10 cellular contexts compared by ENCODE assay signal in genomic region chr19:2254052-2254872, GRCh38. TPM values are rescaled to one million over a fixed set of nuclear protein-coding genes. Genes with fewer than 3 reads are reported as not detected.
A peak's percentile ranks its signal among the peaks of the same experiment; 100 is the strongest.
DNase-seq lines count a peak whose midpoint lies in the region; ATAC-seq, FAIRE-seq and TF ChIP-seq lines count a peak whose summit lies in the region.
"Had no signal": no experiment of that assay in that cellular context is flagged by ENCODE, and none has a peak within 500 bp of the region (broad histone marks: within the 10 kb centered on the region; RNA-seq: fewer than 3 reads in every experiment).

No MANE protein-coding gene starts in this region.

- peak; percentile 51 for FAIRE-seq in HepG2 (lab: Jason Lieb, UNC)

- TF ChIP-seq POLR2A in HepG2 (IDR thresholded peaks at IDR 0.05; ENCODE audit: insufficient read depth in 1 of 2, low read depth in 2 of 2, low read length in 2 of 2) = no peak

- H4K20me1 ChIP-seq in HepG2 (ENCODE audit: insufficient read depth, low read length) = no peaks in the 10 kb centered on the region

- H3K9me3 ChIP-seq in ES-I3 (ENCODE audit: control insufficient read depth, insufficient read depth, low read length) (no peaks in the 10 kb centered on the region), HepG2 (ENCODE audit: low read length) (no peaks in the 10 kb centered on the region)

- CTCF ChIA-PET in HepG2 (lab: Yijun Ruan, JAX; ENCODE audit: low intra/inter-chr PET ratio, low total read pairs) = interaction anchor here (0.6 to 1.9 kb wide), 6 partner anchors 9 to 98 kb away, joined by 3 to 12 read pairs (median 5); partner anchors contain the start of genes PLEKHJ1 and SF3A2

- H3K27ac ChIP-seq in HepG2 (ENCODE audit: extremely low read length, insufficient read depth, low read length) = no peak overlapping the region

- H3K4me3 ChIP-seq in AG09309 (ENCODE audit: control insufficient read depth, low read depth, low read length) (no peak overlapping the region), cardiac fibroblast (replicated peaks in 1 of 2; ENCODE audit: low read depth in 2 of 2, low read length in 2 of 2) (no peak overlapping the region), HepG2 (replicated peaks in 1 of 3; ENCODE audit: insufficient read depth in 1 of 3, low read depth in 2 of 3, low read length in 3 of 3) (peak overlapping the region in 2 of 3 experiments; percentile 22 to 67; a peak in 2 of 6 replicates)

- TF ChIP-seq RAD21 in HepG2 (CRISPR knock-in tag; IDR thresholded peaks at IDR 0.05) = peak; percentile 43; the same call in 1 of the 2 replicates

- BruUV-seq in HepG2 (replicated peaks; lab: Mats Ljungman, UMichigan) = no TSS peak

- DNase-seq in AG09309 (ENCODE audit: low read depth) (no peak), cardiac fibroblast (ENCODE audit: low read depth in 2 of 2) (peak in 1 of 2 donors; percentile 51), HepG2 (ENCODE audit: low spot score) (peak; percentile 64), DMS53 (lab: John Stamatoyannopoulos, UW) (no peak), COLO668 (lab: John Stamatoyannopoulos, UW; ENCODE audit: unreplicated experiment) (no peak)
- no peak for DNase-seq in activated CD8-positive, alpha-beta memory T cell treated with anti-CD3 and anti-CD28 coated beads, Interleukin-2, amount 50 U/mL, for 4 hours
- DNase-seq: MM.1S had no signal

- peak; percentile 49 for ATAC-seq in HepG2
- ATAC-seq in GM19397 (IDR thresholded peaks at IDR 0.05; ENCODE audit: unreplicated experiment) = no peak

- POLR2A ChIA-PET in HepG2 (lab: Yijun Ruan, JAX) = interaction anchor here (1.0 to 2.3 kb wide), 5 partner anchors 9 to 19 kb away, joined by 3 to 9 read pairs (median 5); no protein-coding TSS in a partner anchor

- TF ChIP-seq CTCF in AG09309 (IDR thresholded peaks at IDR 0.05; ENCODE audit: control insufficient read depth, insufficient read depth, low read depth, low read length, missing control alignments) (peak; percentile 47), cardiac fibroblast (IDR thresholded peaks at IDR 0.05; ENCODE audit: low read depth, low read length) (peak; percentile 43), HepG2 (CRISPR knock-in tag; IDR thresholded peaks at IDR 0.05) (peak; percentile 85)

- no peaks in the 10 kb centered on the region for H3K79me2 ChIP-seq in HepG2 (ENCODE audit: insufficient read depth, low read length)

- H3K4me2 ChIP-seq in HepG2 (ENCODE audit: low read depth, low read length) = peak overlapping the region; percentile 85

- peaks cover 3 to 5% of the 10 kb centered on the region in 2 experiments; a peak in 3 of 5 replicates for H3K27me3 ChIP-seq in HepG2 (ENCODE audit: control insufficient read depth in 1 of 2, insufficient read depth in 2 of 2, low read length in 2 of 2)

- peak overlapping the region; percentile 63; the same call in 1 of the 2 replicates for H3K9ac ChIP-seq in ES-I3 (ENCODE audit: low read depth, low read length)
- H3K9ac ChIP-seq in HepG2 (ENCODE audit: insufficient read depth, low read depth, low read length) = no peak overlapping the region; the same call in 1 of the 2 replicates

- TF ChIP-seq EP300 in HepG2 (IDR thresholded peaks at IDR 0.05; ENCODE audit: low read depth in 2 of 2, low read length in 2 of 2) (no peak), HepG2 (CRISPR knock-in tag; IDR thresholded peaks at IDR 0.05; ENCODE audit: borderline replicate concordance) (no peak)

- H3K36me3 ChIP-seq in ES-I3 (ENCODE audit: insufficient read depth, low read length) = no peaks in the 10 kb centered on the region
- no peaks in the 10 kb centered on the region for H3K36me3 ChIP-seq in HepG2 (replicated peaks in 1 of 2; ENCODE audit: control insufficient read depth in 1 of 2, insufficient read depth in 2 of 2, low read length in 2 of 2)

- H3K4me1 ChIP-seq in ES-I3 (ENCODE audit: insufficient read depth, low read length) = no peaks in the 10 kb centered on the region
- H3K4me1 ChIP-seq in HepG2 (ENCODE audit: insufficient read depth, low read length) = peaks cover 40% of the 10 kb centered on the region

- intact Hi-C loops in HepG2 (cut with micrococcal nuclease; ENCODE audit: unreplicated experiment) = no loop called here

- in situ Hi-C loops in HepG2 (cut with HindIII; ENCODE audit: extremely low pct_ligation_motif_present, low pct_unique_long_range_greater_than_20kb) = no loop called here

- 44% methylated on average over 15 of the region's 21 CpGs for WGBS in HepG2 (ENCODE audit: low lambda C conversion rate)

- no peak overlapping the region for H2AFZ ChIP-seq in HepG2 (ENCODE audit: low read length)

RNA-seq across cellular contexts. Expression of gene JSRP1, which starts 2.0 kb away (rescaled TPM):
- 0.38 and 0.73 TPM in 2 replicates for total RNA-seq in HepG2 (2016; rRNA removed; fragmentation: Illumina TruSeq; extraction: Trizol)
- total RNA-seq in HepG2 (2016; cell fraction: cytosol; rRNA removed; fragmentation: Illumina TruSeq; extraction: Trizol; ENCODE audit: low read depth) = 1.1 TPM in 2 replicates
- 0.54 and 0.56 TPM in 2 replicates for total RNA-seq in HepG2 (2016; cell fraction: insoluble cytoplasmic fraction; rRNA removed; fragmentation: Illumina TruSeq; extraction: Trizol)
- 0.96 and 1.2 TPM in 2 replicates for total RNA-seq in HepG2 (2016; cell fraction: membrane; rRNA removed; fragmentation: Illumina TruSeq; extraction: Trizol)
- 0.40 and 0.69 TPM in 2 replicates for total RNA-seq in HepG2 (2016; cell fraction: nucleus; rRNA removed; fragmentation: Illumina TruSeq; extraction: Trizol)
- polyA plus RNA-seq in HepG2 (2011; rRNA removed) = 0.16 and 0.39 TPM in 2 replicates
- 0.27 and 0.36 TPM in 2 replicates for polyA plus RNA-seq in HepG2 (2011; cell fraction: cytosol; rRNA removed)
- 0.29 TPM in 1 of 2 replicates, not detected in the other for polyA plus RNA-seq in HepG2 (2011; cell fraction: nucleus; rRNA removed)
- polyA plus RNA-seq in HepG2 (2012) = 0.41 and 0.44 TPM in 2 replicates
- polyA plus RNA-seq in HepG2 (2016; cell fraction: cytosol; fragmentation: Illumina TruSeq; extraction: Trizol; ENCODE audit: low read depth) = 0.88 and 1.2 TPM in 2 replicates
- 0.73 and 0.80 TPM in 2 replicates for polyA plus RNA-seq in HepG2 (2016; cell fraction: insoluble cytoplasmic fraction; fragmentation: Illumina TruSeq; extraction: Trizol; ENCODE audit: low read depth)
- 0.84 and 1.0 TPM in 2 replicates for polyA plus RNA-seq in HepG2 (2016; cell fraction: membrane; fragmentation: Illumina TruSeq; extraction: Trizol; ENCODE audit: low read depth)
- polyA plus RNA-seq in HepG2 (2016; cell fraction: nucleus; fragmentation: Illumina TruSeq; extraction: Trizol; ENCODE audit: insufficient read depth, low read depth) = 0.57 and 0.95 TPM in 2 replicates
- polyA minus RNA-seq in HepG2 (2011; rRNA and poly(A)+ RNA removed; ENCODE audit: low replicate concordance) = not detected in 2 replicates
- polyA minus RNA-seq in HepG2 (2011; cell fraction: cytosol; rRNA and poly(A)+ RNA removed) = not detected in 2 replicates
- polyA minus RNA-seq in HepG2 (2011; cell fraction: nucleus; rRNA and poly(A)+ RNA removed) = not detected in 2 replicates

RNA-seq across cellular contexts. Expression of gene AMH, which starts 5.1 kb away (rescaled TPM):
- total RNA-seq in HepG2 (2016; rRNA removed; fragmentation: Illumina TruSeq; extraction: Trizol) = 0.18 TPM in 1 of 2 replicates, not detected in the other
- total RNA-seq in HepG2 (2016; cell fraction: cytosol; rRNA removed; fragmentation: Illumina TruSeq; extraction: Trizol; ENCODE audit: low read depth) = not detected in 2 replicates
- total RNA-seq in HepG2 (2016; cell fraction: insoluble cytoplasmic fraction; rRNA removed; fragmentation: Illumina TruSeq; extraction: Trizol) = not detected in 2 replicates
- total RNA-seq in HepG2 (2016; cell fraction: membrane; rRNA removed; fragmentation: Illumina TruSeq; extraction: Trizol) = 0.09 TPM in 1 of 2 replicates, not detected in the other
- total RNA-seq in HepG2 (2016; cell fraction: nucleus; rRNA removed; fragmentation: Illumina TruSeq; extraction: Trizol) = not detected in 2 replicates
- polyA plus RNA-seq in HepG2 (2011; rRNA removed) = 0.03 and 0.04 TPM in 2 replicates
- polyA plus RNA-seq in HepG2 (2011; cell fraction: cytosol; rRNA removed) = 0.05 TPM in 1 of 2 replicates, not detected in the other
- 1.2 and 2.0 TPM in 2 replicates for polyA plus RNA-seq in HepG2 (2011; cell fraction: nucleus; rRNA removed)
- 0.08 TPM in 1 of 2 replicates, not detected in the other for polyA plus RNA-seq in HepG2 (2012)
- polyA plus RNA-seq in HepG2 (2016; cell fraction: cytosol; fragmentation: Illumina TruSeq; extraction: Trizol; ENCODE audit: low read depth) = 0.06 TPM in 1 of 2 replicates, not detected in the other
- polyA plus RNA-seq in HepG2 (2016; cell fraction: insoluble cytoplasmic fraction; fragmentation: Illumina TruSeq; extraction: Trizol; ENCODE audit: low read depth) = not detected in 2 replicates
- not detected in 2 replicates for polyA plus RNA-seq in HepG2 (2016; cell fraction: membrane; fragmentation: Illumina TruSeq; extraction: Trizol; ENCODE audit: low read depth)
- 0.51 TPM in 2 replicates for polyA plus RNA-seq in HepG2 (2016; cell fraction: nucleus; fragmentation: Illumina TruSeq; extraction: Trizol; ENCODE audit: insufficient read depth, low read depth)
- polyA minus RNA-seq in HepG2 (2011; rRNA and poly(A)+ RNA removed; ENCODE audit: low replicate concordance) = 0.48 and 1.0 TPM in 2 replicates
- polyA minus RNA-seq in HepG2 (2011; cell fraction: cytosol; rRNA and poly(A)+ RNA removed) = not detected in 2 replicates
- polyA minus RNA-seq in HepG2 (2011; cell fraction: nucleus; rRNA and poly(A)+ RNA removed) = 0.62 TPM in 1 of 2 replicates, not detected in the other

RNA-seq across cellular contexts. Expression of gene SF3A2, which starts 17.6 kb away (rescaled TPM):
- 8.8 and 10.1 TPM in 2 replicates for total RNA-seq in HepG2 (2016; rRNA removed; fragmentation: Illumina TruSeq; extraction: Trizol)
- total RNA-seq in HepG2 (2016; cell fraction: cytosol; rRNA removed; fragmentation: Illumina TruSeq; extraction: Trizol; ENCODE audit: low read depth) = 11.7 and 13.9 TPM in 2 replicates
- total RNA-seq in HepG2 (2016; cell fraction: insoluble cytoplasmic fraction; rRNA removed; fragmentation: Illumina TruSeq; extraction: Trizol) = 8.6 and 13.2 TPM in 2 replicates
- total RNA-seq in HepG2 (2016; cell fraction: membrane; rRNA removed; fragmentation: Illumina TruSeq; extraction: Trizol) = 13.1 and 15.2 TPM in 2 replicates
- 16.1 and 17.8 TPM in 2 replicates for total RNA-seq in HepG2 (2016; cell fraction: nucleus; rRNA removed; fragmentation: Illumina TruSeq; extraction: Trizol)
- polyA plus RNA-seq in HepG2 (2011; rRNA removed) = 7.9 and 8.6 TPM in 2 replicates
- 6.1 and 7.3 TPM in 2 replicates for polyA plus RNA-seq in HepG2 (2011; cell fraction: cytosol; rRNA removed)
- polyA plus RNA-seq in HepG2 (2011; cell fraction: nucleus; rRNA removed) = 34.7 and 47.7 TPM in 2 replicates
- polyA plus RNA-seq in HepG2 (2012) = 34.0 and 34.2 TPM in 2 replicates
- 12.1 and 13.8 TPM in 2 replicates for polyA plus RNA-seq in HepG2 (2016; cell fraction: cytosol; fragmentation: Illumina TruSeq; extraction: Trizol; ENCODE audit: low read depth)
- 18.7 and 31.5 TPM in 2 replicates for polyA plus RNA-seq in HepG2 (2016; cell fraction: insoluble cytoplasmic fraction; fragmentation: Illumina TruSeq; extraction: Trizol; ENCODE audit: low read depth)
- 17.7 and 21.0 TPM in 2 replicates for polyA plus RNA-seq in HepG2 (2016; cell fraction: membrane; fragmentation: Illumina TruSeq; extraction: Trizol; ENCODE audit: low read depth)
- 46.1 and 47.0 TPM in 2 replicates for polyA plus RNA-seq in HepG2 (2016; cell fraction: nucleus; fragmentation: Illumina TruSeq; extraction: Trizol; ENCODE audit: insufficient read depth, low read depth)
- 20.0 and 24.2 TPM in 2 replicates for polyA minus RNA-seq in HepG2 (2011; rRNA and poly(A)+ RNA removed; ENCODE audit: low replicate concordance)
- polyA minus RNA-seq in HepG2 (2011; cell fraction: cytosol; rRNA and poly(A)+ RNA removed) = 16.0 and 20.6 TPM in 2 replicates
- polyA minus RNA-seq in HepG2 (2011; cell fraction: nucleus; rRNA and poly(A)+ RNA removed) = 34.1 and 34.2 TPM in 2 replicates

RNA-seq across cellular contexts. Expression of gene PLEKHJ1, which starts 18.1 kb away (rescaled TPM):
- total RNA-seq in HepG2 (2016; rRNA removed; fragmentation: Illumina TruSeq; extraction: Trizol) = 108 and 130 TPM in 2 replicates
- total RNA-seq in HepG2 (2016; cell fraction: cytosol; rRNA removed; fragmentation: Illumina TruSeq; extraction: Trizol; ENCODE audit: low read depth) = 129 and 146 TPM in 2 replicates
- total RNA-seq in HepG2 (2016; cell fraction: insoluble cytoplasmic fraction; rRNA removed; fragmentation: Illumina TruSeq; extraction: Trizol) = 99.2 and 143 TPM in 2 replicates
- total RNA-seq in HepG2 (2016; cell fraction: membrane; rRNA removed; fragmentation: Illumina TruSeq; extraction: Trizol) = 198 and 217 TPM in 2 replicates
- total RNA-seq in HepG2 (2016; cell fraction: nucleus; rRNA removed; fragmentation: Illumina TruSeq; extraction: Trizol) = 72.7 and 85.2 TPM in 2 replicates
- polyA plus RNA-seq in HepG2 (2011; rRNA removed) = 70.5 and 89.7 TPM in 2 replicates
- polyA plus RNA-seq in HepG2 (2011; cell fraction: cytosol; rRNA removed) = 94.0 and 125 TPM in 2 replicates
- 130 and 144 TPM in 2 replicates for polyA plus RNA-seq in HepG2 (2011; cell fraction: nucleus; rRNA removed)
- polyA plus RNA-seq in HepG2 (2012) = 41.8 and 57.9 TPM in 2 replicates
- polyA plus RNA-seq in HepG2 (2016; cell fraction: cytosol; fragmentation: Illumina TruSeq; extraction: Trizol; ENCODE audit: low read depth) = 147 and 176 TPM in 2 replicates
- polyA plus RNA-seq in HepG2 (2016; cell fraction: insoluble cytoplasmic fraction; fragmentation: Illumina TruSeq; extraction: Trizol; ENCODE audit: low read depth) = 97.4 and 103 TPM in 2 replicates
- 170 and 175 TPM in 2 replicates for polyA plus RNA-seq in HepG2 (2016; cell fraction: membrane; fragmentation: Illumina TruSeq; extraction: Trizol; ENCODE audit: low read depth)
- polyA plus RNA-seq in HepG2 (2016; cell fraction: nucleus; fragmentation: Illumina TruSeq; extraction: Trizol; ENCODE audit: insufficient read depth, low read depth) = 156 and 163 TPM in 2 replicates
- 33.4 and 58.0 TPM in 2 replicates for polyA minus RNA-seq in HepG2 (2011; rRNA and poly(A)+ RNA removed; ENCODE audit: low replicate concordance)
- polyA minus RNA-seq in HepG2 (2011; cell fraction: cytosol; rRNA and poly(A)+ RNA removed) = 18.1 and 22.7 TPM in 2 replicates
- polyA minus RNA-seq in HepG2 (2011; cell fraction: nucleus; rRNA and poly(A)+ RNA removed) = 23.2 and 28.0 TPM in 2 replicates

RNA-seq across cellular contexts. Expression of gene PEAK3, which starts 27.7 kb away (rescaled TPM):
- total RNA-seq in HepG2 (2016; rRNA removed; fragmentation: Illumina TruSeq; extraction: Trizol) = not detected in 2 replicates
- total RNA-seq in HepG2 (2016; cell fraction: cytosol; rRNA removed; fragmentation: Illumina TruSeq; extraction: Trizol; ENCODE audit: low read depth) = not detected in 2 replicates
- not detected in 2 replicates for total RNA-seq in HepG2 (2016; cell fraction: insoluble cytoplasmic fraction; rRNA removed; fragmentation: Illumina TruSeq; extraction: Trizol)
- total RNA-seq in HepG2 (2016; cell fraction: membrane; rRNA removed; fragmentation: Illumina TruSeq; extraction: Trizol) = not detected in 2 replicates
- total RNA-seq in HepG2 (2016; cell fraction: nucleus; rRNA removed; fragmentation: Illumina TruSeq; extraction: Trizol) = not detected in 2 replicates
- not detected in 2 replicates for polyA plus RNA-seq in HepG2 (2011; rRNA removed)
- not detected in 2 replicates for polyA plus RNA-seq in HepG2 (2011; cell fraction: cytosol; rRNA removed)
- polyA plus RNA-seq in HepG2 (2011; cell fraction: nucleus; rRNA removed) = not detected in 2 replicates
- not detected in 2 replicates for polyA plus RNA-seq in HepG2 (2012)
- not detected in 2 replicates for polyA plus RNA-seq in HepG2 (2016; cell fraction: cytosol; fragmentation: Illumina TruSeq; extraction: Trizol; ENCODE audit: low read depth)
- not detected in 2 replicates for polyA plus RNA-seq in HepG2 (2016; cell fraction: insoluble cytoplasmic fraction; fragmentation: Illumina TruSeq; extraction: Trizol; ENCODE audit: low read depth)
- polyA plus RNA-seq in HepG2 (2016; cell fraction: membrane; fragmentation: Illumina TruSeq; extraction: Trizol; ENCODE audit: low read depth) = not detected in 2 replicates
- not detected in 2 replicates for polyA plus RNA-seq in HepG2 (2016; cell fraction: nucleus; fragmentation: Illumina TruSeq; extraction: Trizol; ENCODE audit: insufficient read depth, low read depth)
- not detected in 2 replicates for polyA minus RNA-seq in HepG2 (2011; rRNA and poly(A)+ RNA removed; ENCODE audit: low replicate concordance)
- not detected in 2 replicates for polyA minus RNA-seq in HepG2 (2011; cell fraction: cytosol; rRNA and poly(A)+ RNA removed)
- not detected in 2 replicates for polyA minus RNA-seq in HepG2 (2011; cell fraction: nucleus; rRNA and poly(A)+ RNA removed)
- total RNA-seq: G401 had no signal

Comparison
In these comparisons a context has a peak if more than half of its experiments do, and no peak if none do; other contexts are left out.
1. H3K4me3 ChIP-seq: peak in HepG2 (2 of 3); none in AG09309 (single experiment) and cardiac fibroblast (0 of 2).
2. Peak in every context shown above with its lines, with median percentiles within 50 percentile points of each other: CTCF ChIP-seq.